Comparison of ENCODE assay signal across 1 cellular context in genomic region chr6:90098637-90099036, GRCh38.
TF ChIP-seq lines count a peak whose summit lies in the region.

No MANE protein-coding gene starts in this region.

TF ChIP-seq in IMR-90, 13 proteins besides CTCF, POLR2A, EP300 and RAD21:
- TF ChIP-seq MAFK (IDR thresholded peaks at IDR 0.05; ENCODE audit: low read depth, low read length), result no peak
- TF ChIP-seq SMC3 (IDR thresholded peaks at IDR 0.05; ENCODE audit: low read depth, low read length), result no peak
